Comparison of ENCODE assay signal across 8 cellular contexts in genomic region chr15:67253517-67254237, GRCh38. TPM values are rescaled to one million over a fixed set of nuclear protein-coding genes. Genes with fewer than 3 reads are reported as not detected.
DNase-seq lines count a peak whose midpoint lies in the region; ATAC-seq and TF ChIP-seq lines count a peak whose summit lies in the region.

No MANE protein-coding gene starts in this region.

- POLR2A ChIA-PET in IMR-90 (lab: Charles Lee; ENCODE audit: unreplicated experiment) = no interaction called here

- peaks cover 2% of the 10 kb centered on the region; the same call in 1 of the 2 replicates for H3K4me1 ChIP-seq in IMR-90 (ENCODE audit: control insufficient read depth, insufficient read depth, low read length)
- H3K4me1 ChIP-seq in testis = no peaks in the 10 kb centered on the region

- peak overlapping the region; percentile 75 for H2BK5ac ChIP-seq in IMR-90 (ENCODE audit: low read depth, low read length, poor library complexity, severe bottlenecking)

- no peak for TF ChIP-seq RAD21 in IMR-90 (IDR thresholded peaks at IDR 0.05; ENCODE audit: low read length)

- peak overlapping the region; percentile 35 for H3K18ac ChIP-seq in IMR-90 (ENCODE audit: low read depth, low read length)

- peak overlapping the region; percentile 5; the same call in 1 of the 3 replicates for H2BK15ac ChIP-seq in IMR-90 (ENCODE audit: low read depth, low read length)

- no peak for DNase-seq in CD14-positive monocyte (ENCODE audit: low spot score)
- DNase-seq in IMR-90 = peak; percentile 31
- peak; percentile 54 for DNase-seq in kidney glomerular epithelial cell (lab: John Stamatoyannopoulos, UW)
- DNase-seq in testis = no peak
- DNase-seq in NCI-H1105 (lab: John Stamatoyannopoulos, UW) = no peak

- no peak for TF ChIP-seq POLR2A in IMR-90 (IDR thresholded peaks at IDR 0.05; ENCODE audit: low read depth, low read length)
- no peak for TF ChIP-seq POLR2A in testis (IDR thresholded peaks at IDR 0.05)

- H3K14ac ChIP-seq in IMR-90 (replicated peaks; ENCODE audit: low read depth, low read length) = peak overlapping the region; percentile 67

- WGBS in IMR-90 (ENCODE audit: extremely low coverage in 2 of 2, insufficient read length in 1 of 2), 2 experiments = 53% methylated on average over 8 of the region's 16 CpGs; no CpG with 5 or more reads in 1 of the 2 experiments
- 24 to 37% (median 36%) methylated on average over 16 of the region's 16 CpGs for WGBS in adipose tissue, 3 donors
- 18 to 32% methylated on average over 16 of the region's 16 CpGs for WGBS in testis, 2 donors

- peak overlapping the region; percentile 98 for H2AFZ ChIP-seq in IMR-90 (replicated peaks; ENCODE audit: low read length, poor library complexity)

- no peak overlapping the region for H2BK20ac ChIP-seq in IMR-90 (ENCODE audit: low read depth, low read length)

- H3K79me1 ChIP-seq in IMR-90 (ENCODE audit: low read depth in 1 of 2, low read length in 2 of 2) = peaks cover 9 to 52% of the 10 kb centered on the region in 2 experiments

- peak overlapping the region; percentile 63 for H4K91ac ChIP-seq in IMR-90 (ENCODE audit: insufficient read depth, low read depth, low read length)

- ATAC-seq in IMR-90 (ENCODE audit: low read depth) = no peak
- no peak for ATAC-seq in HG03521 (IDR thresholded peaks at IDR 0.05; ENCODE audit: unreplicated experiment)
- no peak for ATAC-seq in HG03039 (IDR thresholded peaks at IDR 0.05; ENCODE audit: unreplicated experiment)

- peaks cover 36% of the 10 kb centered on the region for H3K4me1 Mint-ChIP-seq in CD14-positive monocyte

- H2BK120ac ChIP-seq in IMR-90 (ENCODE audit: low read depth, low read length) = peak overlapping the region; percentile 42; the same call in 1 of the 2 replicates

- peak overlapping the region; percentile 35; the same call in 1 of the 2 replicates for H4K5ac ChIP-seq in IMR-90 (ENCODE audit: low read depth, low read length)

- peak overlapping the region; percentile 63 for H3K23ac ChIP-seq in IMR-90 (ENCODE audit: low read depth, low read length)

- BruUV-seq in IMR-90 (replicated peaks; lab: Mats Ljungman, UMichigan) = no TSS peak

- CTCF ChIA-PET in IMR-90 (lab: Yijun Ruan, JAX) = no interaction called here

- peak overlapping the region; percentile 61 for H3K4ac ChIP-seq in IMR-90 (ENCODE audit: low read depth, low read length)

- H3K36me3 ChIP-seq in IMR-90 (ENCODE audit: control insufficient read depth, insufficient read depth, low read length) (no peaks in the 10 kb centered on the region), testis (ENCODE audit: low read depth, missing control alignments) (no peaks in the 10 kb centered on the region)

- TF ChIP-seq CTCF in CD14-positive monocyte (IDR thresholded peaks at IDR 0.05) (no peak), IMR-90 (conservative IDR thresholded peaks at IDR 0.05; ENCODE audit: low read depth, low read length) (no peak), testis (IDR thresholded peaks at IDR 0.05) (no peak)

- H3K56ac ChIP-seq in IMR-90 (ENCODE audit: extremely low read depth, insufficient read depth, low read length) = peak overlapping the region; percentile 72

- H3K27me3 ChIP-seq in IMR-90 (ENCODE audit: control insufficient read depth, insufficient read depth, low read length) (no peaks in the 10 kb centered on the region), testis (no peaks in the 10 kb centered on the region)

- dilution Hi-C loops in IMR-90 (cut with HindIII; ENCODE audit: low sequenced_read_pairs, unreplicated experiment) = no loop called here

- peak overlapping the region; percentile 92 for H3K9ac ChIP-seq in IMR-90 (ENCODE audit: low read depth, low read length)

- H3K9me1 ChIP-seq in IMR-90 (ENCODE audit: insufficient read depth, low read length) = 0 out of 2 replicates have a peak, but pooled peaks cover 4% of the 10 kb centered on the region

- in situ Hi-C loops in IMR-90 (cut with MboI; ENCODE audit: low sequenced_read_pairs) = no loop called here

- H3K4me3 Mint-ChIP-seq in CD14-positive monocyte = peak overlapping the region; percentile 99

- peak overlapping the region; percentile 5 for H2AK5ac ChIP-seq in IMR-90 (ENCODE audit: low read depth, low read length)

- peak overlapping the region; percentile 97 for H3K4me2 ChIP-seq in IMR-90 (ENCODE audit: low read depth, low read length)

- peaks cover 4 to 11% (median 11%) of the 10 kb centered on the region in 3 donors for H3K27me3 Mint-ChIP-seq in CD14-positive monocyte (ENCODE audit: low read depth in 3 of 3)

- H2AK9ac ChIP-seq in IMR-90 (replicated peaks; ENCODE audit: low read depth, low read length, poor library complexity) = peak overlapping the region; percentile 68

- peaks cover 0 to 3% of the 10 kb centered on the region in 2 donors for H3K36me3 Mint-ChIP-seq in CD14-positive monocyte

- peaks cover 4% of the 10 kb centered on the region; the same call in 1 of the 2 replicates for H4K20me1 ChIP-seq in IMR-90 (ENCODE audit: insufficient read depth, low read length)

- H3K27ac ChIP-seq in IMR-90 (ENCODE audit: insufficient read depth, low read length) (peak overlapping the region; percentile 83), adipose tissue (ENCODE audit: low read depth, low read length) (peak overlapping the region; percentile 24), testis (peak overlapping the region; percentile 46 to 81)

- intact Hi-C loops in CD14-positive monocyte (cut with micrococcal nuclease) (loop anchor here (10.0 kb wide), 1 partner anchor 189 kb away; the partner anchor contains the start of gene SMAD3 (in 2 of the 2)), IMR-90 (cut with micrococcal nuclease) (loop anchor here (2.0 to 5.0 kb wide), 2 partner anchors 41 to 307 kb away; no protein-coding TSS in a partner anchor), testis (cut with DNase I; ENCODE audit: low total_unique reads) (no loop called here)

- H3K9me3 ChIP-seq in IMR-90 (ENCODE audit: control insufficient read depth, insufficient read depth, low read length) (no peaks in the 10 kb centered on the region), testis (no peaks in the 10 kb centered on the region)

- H4K8ac ChIP-seq in IMR-90 (ENCODE audit: low read depth in 2 of 2, low read length in 2 of 2) = peak overlapping the region; percentile 12 to 76

- peak overlapping the region; percentile 57 for H3K4me3 ChIP-seq in IMR-90 (ENCODE audit: insufficient read depth, low read depth, low read length)
- H3K4me3 ChIP-seq in testis = peak overlapping the region; percentile 81 to 82

- H3K9me3 Mint-ChIP-seq in CD14-positive monocyte = peaks cover 0 to 1% (median 0%) of the 10 kb centered on the region in 7 donors

- peak overlapping the region; percentile 94 to 98 (median 96) for H3K27ac Mint-ChIP-seq in CD14-positive monocyte

TF ChIP-seq in IMR-90, 13 proteins besides CTCF, POLR2A, EP300 and RAD21:
- TF ChIP-seq MAFK (IDR thresholded peaks at IDR 0.05; ENCODE audit: low read depth, low read length) (no peak), SMC3 (IDR thresholded peaks at IDR 0.05; ENCODE audit: low read depth, low read length) (no peak), FOS (IDR thresholded peaks at IDR 0.05; ENCODE audit: low read depth, low read length) (no peak), MAZ (IDR thresholded peaks at IDR 0.05; ENCODE audit: borderline replicate concordance, low read depth, low read length) (no peak), MXI1 (IDR thresholded peaks at IDR 0.05; ENCODE audit: borderline replicate concordance, low read depth, low read length) (no peak), CHD1 (IDR thresholded peaks at IDR 0.05; ENCODE audit: low read depth, low read length) (no peak), CEBPB (IDR thresholded peaks at IDR 0.05; ENCODE audit: low read depth, low read length) (no peak), NFE2L2 (IDR thresholded peaks at IDR 0.05; ENCODE audit: low read depth, low read length) (no peak), RCOR1 (IDR thresholded peaks at IDR 0.05; ENCODE audit: insufficient replicate concordance, low read length) (no peak), USF2 (IDR thresholded peaks at IDR 0.05; ENCODE audit: low read depth, low read length) (no peak), RFX5 (IDR thresholded peaks at IDR 0.05; ENCODE audit: low read depth, low read length) (no peak), BHLHE40 (IDR thresholded peaks at IDR 0.05; ENCODE audit: low read depth, low read length) (no peak), ELK1 (IDR thresholded peaks at IDR 0.05; ENCODE audit: borderline replicate concordance, low read depth, low read length) (no peak)

RNA-seq across cellular contexts. Expression of gene AAGAB, which starts 0.8 kb away (rescaled TPM):
- 10 to 100 TPM; 30.1 to 40.4 TPM for polyA plus RNA-seq in CD14-positive monocyte
- total RNA-seq in IMR-90 (2012; rRNA removed) = 56.7 and 69.7 TPM in 2 replicates
- 21.6 and 26.1 TPM in 2 replicates for polyA plus RNA-seq in IMR-90 (2012; rRNA removed)
- 6.9 and 12.3 TPM in 2 replicates for polyA plus RNA-seq in IMR-90 (2012; cell fraction: cytosol; rRNA removed)
- 5.6 and 13.9 TPM in 2 replicates for polyA plus RNA-seq in IMR-90 (2012; cell fraction: nucleus; rRNA removed; ENCODE audit: low replicate concordance)
- 10 to 100 TPM in 2 of 3 donors, 1 to 10 TPM in 1; 9.5 to 20.8 (median 13.6) TPM for polyA plus RNA-seq in adipose tissue
- 10 to 100 TPM; 36.4 to 36.6 TPM for total RNA-seq in testis
- 40.4 TPM for polyA plus RNA-seq in testis (ENCODE audit: insufficient read depth, low read depth, low replicate concordance)

RNA-seq across cellular contexts. Expression of gene IQCH, which starts 0.9 kb away (rescaled TPM):
- polyA plus RNA-seq in CD14-positive monocyte (not detected), IMR-90 (2012; rRNA removed) (0.42 and 0.60 TPM in 2 replicates), adipose tissue (under 1 TPM; 0.35 to 0.90 (median 0.45) TPM), testis (ENCODE audit: insufficient read depth, low read depth, low replicate concordance) (31.9 TPM)
- total RNA-seq in IMR-90 (2012; rRNA removed) (2.5 and 2.8 TPM in 2 replicates), testis (10 to 100 TPM; 23.5 to 42.2 TPM)
- polyA plus RNA-seq in IMR-90 (2012; cell fraction: cytosol; rRNA removed) = 0.12 and 0.66 TPM in 2 replicates
- 0.08 and 0.88 TPM in 2 replicates for polyA plus RNA-seq in IMR-90 (2012; cell fraction: nucleus; rRNA removed; ENCODE audit: low replicate concordance)

Comparison
In these comparisons a context has a peak if more than half of its experiments do, and no peak if none do; other contexts are left out.
1. DNase-seq: peak in IMR-90 (single experiment) and kidney glomerular epithelial cell (single experiment); none in CD14-positive monocyte (single experiment), testis (single experiment) and NCI-H1105 (single experiment).
2. H3K27ac ChIP-seq: peak in every context shown above with its lines; median percentile 83 in IMR-90; 64 in testis; 24 in adipose tissue.
3. RNA of gene IQCH, which starts 0.9 kb away (polyA plus RNA-seq): 31.9 TPM in testis (single experiment); 0.08 to 0.88 TPM in IMR-90, 0.35 to 0.90 TPM in adipose tissue and not detected in CD14-positive monocyte; every median in the first group is over 10 times any median in the second.